ENCODE assay signal across 22 cellular contexts in the genomic region with DNA sequence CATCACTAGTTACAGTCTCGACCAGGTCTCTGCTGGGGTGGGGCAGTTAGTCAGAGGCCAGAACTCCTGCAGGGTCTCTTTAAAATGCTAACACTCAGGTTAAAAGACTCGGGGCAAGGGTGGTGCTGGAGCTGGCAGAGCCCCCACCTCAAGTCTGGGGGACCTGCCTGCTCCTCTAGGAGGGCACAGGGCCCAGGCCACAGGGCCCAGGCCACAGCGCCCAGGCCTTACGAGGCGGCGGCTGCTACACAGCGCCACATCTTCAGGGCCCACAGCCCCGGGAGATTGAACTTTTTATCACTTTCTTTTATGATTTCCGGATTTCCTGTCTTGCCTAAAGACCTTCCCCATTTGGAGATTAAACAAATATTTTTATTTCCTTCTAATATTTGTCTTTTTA. TPM values are rescaled to one million over a fixed set of nuclear protein-coding genes. Genes with fewer than 3 reads are reported as not detected.
A peak's percentile ranks its signal among the peaks of the same experiment; 100 is the strongest.
DNase-seq lines count a peak whose midpoint lies in the region; ATAC-seq, FAIRE-seq and TF ChIP-seq lines count a peak whose summit lies in the region.
"Had no signal": no experiment of that assay in that cellular context is flagged by ENCODE, and none has a peak within 500 bp of the region (broad histone marks: within the 10 kb centered on the region; RNA-seq: fewer than 3 reads in every experiment).

No MANE protein-coding gene starts in this region.

- H4K20me1 ChIP-seq in PC-3 (ENCODE audit: low read length): no peaks in the 10 kb centered on the region

- no TSS peak for BruUV-seq in PC-3 (replicated peaks; lab: Mats Ljungman, UMichigan)

- no peak overlapping the region for H3K9ac ChIP-seq in PC-3 (ENCODE audit: low read length)

- no peaks in the 10 kb centered on the region for H3K36me3 ChIP-seq in PC-3 (ENCODE audit: low read depth, low read length)
- H3K36me3 ChIP-seq: HAP-1 had no signal

- ATAC-seq in activated CD8-positive, alpha-beta T cell treated with anti-CD3 and anti-CD28 coated beads for 36 hours: peak; percentile 34
- no peak for ATAC-seq in activated CD8-positive, alpha-beta T cell treated with anti-CD3 and anti-CD28 coated beads, Interleukin-2, amount 10 ng/mL, durations not matched to agents 7 days and 5 days
- ATAC-seq in PC-3 (peak; percentile 35; the same call in 1 of the 2 replicates), HG02840 (IDR thresholded peaks at IDR 0.05; ENCODE audit: low FRiP score, unreplicated experiment) (no peak)

- H3F3A ChIP-seq in PC-3 (ENCODE audit: low read length, unreplicated experiment): no peaks in the 10 kb centered on the region

- DNase-seq in activated CD8-positive, alpha-beta T cell treated with anti-CD3 and anti-CD28 coated beads for 36 hours: no peak
- DNase-seq in activated CD8-positive, alpha-beta T cell treated with anti-CD3 and anti-CD28 coated beads, Interleukin-2, amount 10 ng/mL, durations not matched to agents 7 days and 5 days: no peak
- no peak for DNase-seq in PC-3
- no peak for DNase-seq in activated naive CD8-positive, alpha-beta T cell treated with anti-CD3 and anti-CD28 coated beads for 36 hours
- no peak for DNase-seq in DMS114 treated with DMSO at 0.1 percent for 48 hours (lab: John Stamatoyannopoulos, UW; ENCODE audit: unreplicated experiment)
- no peak for DNase-seq in NCI-H1092 treated with DMSO at 0.1 percent for 48 hours (lab: John Stamatoyannopoulos, UW)
- DNase-seq in GM12891 (ENCODE audit: insufficient read length, low spot score): no peak
- DNase-seq: Caco-2, EL, MV-4-11, NCI-H1436 treated with DMSO at 0.1 percent for 48 hours, NCI-H2029 treated with DMSO at 0.1 percent for 48 hours, NCI-H510A treated with DMSO at 0.1 percent for 48 hours, Right ventricle myocardium superior had no signal

- H3K4me2 ChIP-seq in PC-3 (ENCODE audit: low read length): no peak overlapping the region

- peaks cover 15% of the 10 kb centered on the region for H3K4me1 Mint-ChIP-seq in activated CD8-positive, alpha-beta T cell treated with anti-CD3 and anti-CD28 coated beads for 36 hours (ENCODE audit: low read depth)
- peaks cover 18% of the 10 kb centered on the region for H3K4me1 Mint-ChIP-seq in activated CD8-positive, alpha-beta T cell treated with anti-CD3 and anti-CD28 coated beads, Interleukin-2, amount 10 ng/mL, durations not matched to agents 7 days and 5 days (ENCODE audit: low read depth)
- peaks cover 19% of the 10 kb centered on the region for H3K4me1 Mint-ChIP-seq in activated naive CD8-positive, alpha-beta T cell treated with anti-CD3 and anti-CD28 coated beads for 36 hours

- H3K27me3 Mint-ChIP-seq in activated CD8-positive, alpha-beta T cell treated with anti-CD3 and anti-CD28 coated beads for 36 hours: no peaks in the 10 kb centered on the region
- H3K27me3 Mint-ChIP-seq in activated CD8-positive, alpha-beta T cell treated with anti-CD3 and anti-CD28 coated beads, Interleukin-2, amount 10 ng/mL, durations not matched to agents 7 days and 5 days (ENCODE audit: low read depth): no peaks in the 10 kb centered on the region
- H3K27me3 Mint-ChIP-seq in activated naive CD8-positive, alpha-beta T cell treated with anti-CD3 and anti-CD28 coated beads for 36 hours: no peaks in the 10 kb centered on the region
- H3K27me3 Mint-ChIP-seq: IgD-negative memory B cell had no signal

- H3K4me3 ChIP-seq in PC-3 (ENCODE audit: low read length): no peak overlapping the region
- H3K4me3 ChIP-seq: HAP-1, SK-N-MC had no signal

- H3K36me3 Mint-ChIP-seq in activated CD8-positive, alpha-beta T cell treated with anti-CD3 and anti-CD28 coated beads for 36 hours (ENCODE audit: low read depth): no peaks in the 10 kb centered on the region
- peaks cover 3% of the 10 kb centered on the region for H3K36me3 Mint-ChIP-seq in activated CD8-positive, alpha-beta T cell treated with anti-CD3 and anti-CD28 coated beads, Interleukin-2, amount 10 ng/mL, durations not matched to agents 7 days and 5 days (ENCODE audit: low read depth)
- no peaks in the 10 kb centered on the region for H3K36me3 Mint-ChIP-seq in activated naive CD8-positive, alpha-beta T cell treated with anti-CD3 and anti-CD28 coated beads for 36 hours
- H3K36me3 Mint-ChIP-seq: IgD-negative memory B cell had no signal

- no peak for TF ChIP-seq POLR2A in GM12891 (IDR thresholded peaks at IDR 0.05; ENCODE audit: low read depth, low read length)

- no peaks in the 10 kb centered on the region for H3K9me2 ChIP-seq in PC-3 (replicated peaks; ENCODE audit: low read length)

- no peak overlapping the region for H3K27ac Mint-ChIP-seq in activated CD8-positive, alpha-beta T cell treated with anti-CD3 and anti-CD28 coated beads for 36 hours
- no peak overlapping the region for H3K27ac Mint-ChIP-seq in activated CD8-positive, alpha-beta T cell treated with anti-CD3 and anti-CD28 coated beads, Interleukin-2, amount 10 ng/mL, durations not matched to agents 7 days and 5 days
- H3K27ac Mint-ChIP-seq in activated naive CD8-positive, alpha-beta T cell treated with anti-CD3 and anti-CD28 coated beads for 36 hours: peak overlapping the region; percentile 45
- H3K27ac Mint-ChIP-seq: IgD-negative memory B cell had no signal

- FAIRE-seq in GM12891 (lab: Jason Lieb, UNC): no peak
- FAIRE-seq: A204.1, GM19239, RCC 7860 had no signal

- H3K4me1 ChIP-seq in PC-3 (ENCODE audit: insufficient read depth, low read length): no peaks in the 10 kb centered on the region
- H3K4me1 ChIP-seq: Caco-2 had no signal

- no peaks in the 10 kb centered on the region for H3K79me2 ChIP-seq in PC-3 (ENCODE audit: low read length)

- CTCF ChIA-PET in activated CD8-positive, alpha-beta T cell treated with anti-CD3 and anti-CD28 coated beads for 36 hours (lab: Charles Lee): no interaction called here
- CTCF ChIA-PET in activated CD8-positive, alpha-beta T cell treated with anti-CD3 and anti-CD28 coated beads, Interleukin-2, amount 10 ng/mL, durations not matched to agents 7 days and 5 days (lab: Charles Lee): no interaction called here
- CTCF ChIA-PET in PC-3 (lab: Charles Lee): no interaction called here

- no peak overlapping the region for H3K27ac ChIP-seq in PC-3 (ENCODE audit: low read length)
- H3K27ac ChIP-seq: C4-2B, SK-N-MC had no signal

- TF ChIP-seq CTCF in activated CD8-positive, alpha-beta T cell treated with anti-CD3 and anti-CD28 coated beads for 36 hours (IDR thresholded peaks at IDR 0.05): no peak
- no peak for TF ChIP-seq CTCF in PC-3 (conservative IDR thresholded peaks at IDR 0.05; ENCODE audit: low read depth, low read length)

- H3K4me3 Mint-ChIP-seq in activated CD8-positive, alpha-beta T cell treated with anti-CD3 and anti-CD28 coated beads for 36 hours: no peak overlapping the region
- H3K4me3 Mint-ChIP-seq in activated CD8-positive, alpha-beta T cell treated with anti-CD3 and anti-CD28 coated beads, Interleukin-2, amount 10 ng/mL, durations not matched to agents 7 days and 5 days: no peak overlapping the region
- no peak overlapping the region for H3K4me3 Mint-ChIP-seq in activated naive CD8-positive, alpha-beta T cell treated with anti-CD3 and anti-CD28 coated beads for 36 hours
- H3K4me3 Mint-ChIP-seq: IgD-negative memory B cell had no signal

- H2AFZ ChIP-seq in PC-3 (ENCODE audit: low read length): no peak overlapping the region

- POLR2A ChIA-PET in activated CD8-positive, alpha-beta T cell treated with anti-CD3 and anti-CD28 coated beads for 36 hours (lab: Charles Lee): no interaction called here
- POLR2A ChIA-PET in activated CD8-positive, alpha-beta T cell treated with anti-CD3 and anti-CD28 coated beads, Interleukin-2, amount 10 ng/mL, durations not matched to agents 7 days and 5 days (lab: Charles Lee): no interaction called here
- POLR2A ChIA-PET in PC-3 (lab: Charles Lee; ENCODE audit: unreplicated experiment): no interaction called here

- 0 out of 2 replicates have a peak, but pooled peaks cover 4% of the 10 kb centered on the region for H3K27me3 ChIP-seq in PC-3 (ENCODE audit: low read length)

- intact Hi-C loops in activated CD8-positive, alpha-beta T cell treated with anti-CD3 and anti-CD28 coated beads for 36 hours (cut with micrococcal nuclease): no loop called here
- intact Hi-C loops in PC-3 (cut with micrococcal nuclease): no loop called here

- no peaks in the 10 kb centered on the region for H3K9me3 Mint-ChIP-seq in activated CD8-positive, alpha-beta T cell treated with anti-CD3 and anti-CD28 coated beads for 36 hours
- H3K9me3 Mint-ChIP-seq in activated CD8-positive, alpha-beta T cell treated with anti-CD3 and anti-CD28 coated beads, Interleukin-2, amount 10 ng/mL, durations not matched to agents 7 days and 5 days (ENCODE audit: insufficient read depth): no peaks in the 10 kb centered on the region
- H3K9me3 Mint-ChIP-seq in activated naive CD8-positive, alpha-beta T cell treated with anti-CD3 and anti-CD28 coated beads for 36 hours: no peaks in the 10 kb centered on the region
- H3K9me3 Mint-ChIP-seq: IgD-negative memory B cell had no signal

- H3K9me3 ChIP-seq in PC-3 (ENCODE audit: low read length): no peaks in the 10 kb centered on the region
- H3K9me3 ChIP-seq: Caco-2, HAP-1 had no signal

TF ChIP-seq in GM12891, 5 proteins besides CTCF, POLR2A, EP300 and RAD21 (continues in another document):
- TF ChIP-seq POLR2AphosphoS5 (IDR thresholded peaks at IDR 0.05; ENCODE audit: low read depth, low read length): no peak
- TF ChIP-seq PAX5 (IDR thresholded peaks at IDR 0.05; ENCODE audit: insufficient read depth, low read length, severe bottlenecking): no peak
- TF ChIP-seq POU2F2 (IDR thresholded peaks at IDR 0.05; ENCODE audit: low read depth, low read length): no peak

RNA-seq across cellular contexts. Expression of a gene that starts 10.4 kb away (rescaled TPM):
- 1 to 10 TPM; 2.8 to 3.3 TPM for total RNA-seq in activated CD8-positive, alpha-beta T cell treated with anti-CD3 and anti-CD28 coated beads for 36 hours
- total RNA-seq in activated CD8-positive, alpha-beta T cell treated with anti-CD3 and anti-CD28 coated beads, Interleukin-2, amount 10 ng/mL, durations not matched to agents 7 days and 5 days: 1 to 10 TPM; 2.8 to 3.4 TPM
- 0.18 TPM in 1 of 2 replicates, not detected in the other for total RNA-seq in PC-3 (2014; rRNA removed)
- 1 to 10 TPM; 2.9 to 3.7 TPM for total RNA-seq in activated naive CD8-positive, alpha-beta T cell treated with anti-CD3 and anti-CD28 coated beads for 36 hours
- polyA plus RNA-seq in GM12891 (2012; ENCODE audit: low read depth, missing spikeins): 1.9 TPM
- polyA plus RNA-seq: IgD-negative memory B cell had no signal

RNA-seq across cellular contexts. Expression of a gene that starts 14.8 kb away (rescaled TPM):
- total RNA-seq in activated CD8-positive, alpha-beta T cell treated with anti-CD3 and anti-CD28 coated beads for 36 hours: 100 to 1,000 TPM; 160 to 175 TPM
- 100 to 1,000 TPM; 151 to 163 TPM for total RNA-seq in activated CD8-positive, alpha-beta T cell treated with anti-CD3 and anti-CD28 coated beads, Interleukin-2, amount 10 ng/mL, durations not matched to agents 7 days and 5 days
- 26.1 and 30.1 TPM in 2 replicates for total RNA-seq in PC-3 (2014; rRNA removed)
- total RNA-seq in activated naive CD8-positive, alpha-beta T cell treated with anti-CD3 and anti-CD28 coated beads for 36 hours: 100 to 1,000 TPM; 187 to 192 TPM
- polyA plus RNA-seq in GM12891 (2012; ENCODE audit: low read depth, missing spikeins): 164 TPM

RNA-seq across cellular contexts. Expression of a gene that starts 40.8 kb away (rescaled TPM):
- total RNA-seq in activated CD8-positive, alpha-beta T cell treated with anti-CD3 and anti-CD28 coated beads for 36 hours: under 1 TPM in 1 of 2 experiments, not detected in 1; 0.18 TPM
- total RNA-seq in activated CD8-positive, alpha-beta T cell treated with anti-CD3 and anti-CD28 coated beads, Interleukin-2, amount 10 ng/mL, durations not matched to agents 7 days and 5 days: under 1 TPM; 0.34 to 0.40 TPM
- 0.07 TPM in 1 of 2 replicates, not detected in the other for total RNA-seq in PC-3 (2014; rRNA removed)
- under 1 TPM; 0.39 to 0.80 TPM for total RNA-seq in activated naive CD8-positive, alpha-beta T cell treated with anti-CD3 and anti-CD28 coated beads for 36 hours
- polyA plus RNA-seq in GM12891 (2012; ENCODE audit: low read depth, missing spikeins): 3.1 TPM
- polyA plus RNA-seq: IgD-negative memory B cell had no signal

Comparison
In these comparisons a context has a peak if more than half of its experiments do, and no peak if none do; other contexts are left out.
1. ATAC-seq: peak in activated CD8-positive, alpha-beta T cell treated with anti-CD3 and anti-CD28 coated beads for 36 hours (single experiment) and PC-3 (single experiment); none in activated CD8-positive, alpha-beta T cell treated with anti-CD3 and anti-CD28 coated beads, Interleukin-2, amount 10 ng/mL, durations not matched to agents 7 days and 5 days (single experiment) and HG02840 (single experiment).